17 cellular contexts compared by ENCODE assay signal in genomic region chr1:202018226-202018475, GRCh38. TPM values are rescaled to one million over a fixed set of nuclear protein-coding genes. Genes with fewer than 3 reads are reported as not detected.
DNase-seq lines count a peak whose midpoint lies in the region; ATAC-seq, FAIRE-seq and TF ChIP-seq lines count a peak whose summit lies in the region.
"Had no signal": no experiment of that assay in that cellular context is flagged by ENCODE, and none has a peak within 500 bp of the region (broad histone marks: within the 10 kb centered on the region; RNA-seq: fewer than 3 reads in every experiment).

No MANE protein-coding gene starts in this region.

- H3K27ac ChIP-seq in A549 (peak overlapping the region; percentile 93 to 94), Peyer's patch (peak overlapping the region in 3 of 4 donors; percentile 80 to 99 (median 96)), hepatocyte (peak overlapping the region; percentile 95), trophoblast cell (ENCODE audit: low read depth, low read length) (peak overlapping the region; percentile 63)
- H3K27ac ChIP-seq: psoas muscle had no signal

- H3K4me3 ChIP-seq in A549 (peak overlapping the region; percentile 23; the same call in 2 of the 3 replicates), Peyer's patch (peak overlapping the region in 2 of 4 donors; percentile 32 to 37), hepatocyte (no peak overlapping the region), trophoblast cell (ENCODE audit: low read depth, low read length) (no peak overlapping the region)
- H3K4me3 ChIP-seq: psoas muscle had no signal

- H3K36me3 ChIP-seq in Peyer's patch: peaks cover 0 to 27% (median 0%) of the 10 kb centered on the region in 3 donors
- no peaks in the 10 kb centered on the region for H3K36me3 ChIP-seq in hepatocyte (replicated peaks; ENCODE audit: insufficient read depth, low read depth)
- peaks cover 19 to 21% of the 10 kb centered on the region in 2 experiments for H3K36me3 ChIP-seq in trophoblast cell (ENCODE audit: control insufficient read depth in 1 of 2, insufficient read depth in 2 of 2, low read length in 2 of 2)

- WGBS in A549 (ENCODE audit: missing lambda C conversion rate): no CpG with 5 or more reads among the region's 10 CpGs
- 36% methylated on average over 10 of the region's 10 CpGs for WGBS in hepatocyte (ENCODE audit: low lambda C conversion rate, missing lambda C conversion rate)
- no CpG with 5 or more reads among the region's 10 CpGs for WGBS in trophoblast cell (ENCODE audit: extremely low coverage, insufficient coverage, insufficient read length)

- no peaks in the 10 kb centered on the region for H3K27me3 Mint-ChIP-seq in chondrocyte (ENCODE audit: low read depth)

- H3K79me1 ChIP-seq in trophoblast cell (ENCODE audit: low read length): peaks cover 11% of the 10 kb centered on the region

- H3K9ac ChIP-seq in trophoblast cell (ENCODE audit: low read length): no peak overlapping the region

- H3K79me2 ChIP-seq in hepatocyte (peaks cover 34% of the 10 kb centered on the region), trophoblast cell (ENCODE audit: control insufficient read depth, insufficient read depth, low read length, poor library complexity) (no peaks in the 10 kb centered on the region)

- H3K18ac ChIP-seq in trophoblast cell (ENCODE audit: low read length): peak overlapping the region; percentile 66

- no peak for TF ChIP-seq RAD21 in A549 (conservative IDR thresholded peaks at IDR 0.05 in 1 of 2, IDR thresholded peaks at IDR 0.05 in 1 of 2)

- DNase-seq in A549 (ENCODE audit: low read depth in 1 of 2, low spot score in 1 of 2) (no peak), Peyer's patch (no peak), hepatocyte (ENCODE audit: low spot score) (no peak), trophoblast cell (no peak), chondrocyte (ENCODE audit: low spot score) (no peak)
- DNase-seq: activated gamma-delta T cell treated with Interleukin-2 at 50 U/mL for 16 hours; CD4-positive, alpha-beta T cell; H9; KBM-7; psoas muscle; T-helper 1 cell had no signal

- POLR2A ChIA-PET in A549 (lab: Yijun Ruan, JAX): interaction anchor here (0.8 to 4.7 kb wide), 6 partner anchors 8 to 95 kb away, joined by 3 to 68 read pairs (median 7); partner anchors contain the start of gene ELF3

- peak; percentile 62 to 64; a peak in 5 of 6 replicates for ATAC-seq in A549
- ATAC-seq in GM21619 (IDR thresholded peaks at IDR 0.05; ENCODE audit: unreplicated experiment): no peak
- no peak for ATAC-seq in HG02798 (IDR thresholded peaks at IDR 0.05; ENCODE audit: poor library complexity, unreplicated experiment)
- ATAC-seq in HG02884 (IDR thresholded peaks at IDR 0.05; ENCODE audit: unreplicated experiment): no peak

- H2BK12ac ChIP-seq in trophoblast cell (ENCODE audit: low read length): peak overlapping the region; percentile 78

- no peaks in the 10 kb centered on the region for H3K36me3 Mint-ChIP-seq in chondrocyte (ENCODE audit: low read depth)

- H3K9me3 ChIP-seq in A549 (no peaks in the 10 kb centered on the region), Peyer's patch (no peaks in the 10 kb centered on the region), hepatocyte (ENCODE audit: low read depth) (no peaks in the 10 kb centered on the region), trophoblast cell (ENCODE audit: insufficient read depth, low read depth, low read length) (peaks cover 2% of the 10 kb centered on the region)
- H3K9me3 ChIP-seq: psoas muscle had no signal

- peak overlapping the region; percentile 65 for H2AK5ac ChIP-seq in trophoblast cell (ENCODE audit: low read length)

- no peak overlapping the region for H2BK5ac ChIP-seq in trophoblast cell (ENCODE audit: low read depth, low read length, poor library complexity)

- TF ChIP-seq CTCF in A549 (IDR thresholded peaks at IDR 0.05) (no peak), Peyer's patch (IDR thresholded peaks at IDR 0.05) (no peak), hepatocyte (IDR thresholded peaks at IDR 0.05; ENCODE audit: poor library complexity) (no peak), chondrocyte (IDR thresholded peaks at IDR 0.05) (no peak)

- no peak overlapping the region for H4K12ac ChIP-seq in trophoblast cell (ENCODE audit: low read depth, low read length)

- H3K4me3 Mint-ChIP-seq in chondrocyte (ENCODE audit: unreplicated experiment): no peak overlapping the region
- H3K4me3 Mint-ChIP-seq: CD4-positive, alpha-beta T cell; dendritic cell treated with granulocyte-macrophage colony-stimulating factor and Interleukin-4, amounts not matched to agents 40 ng/mL and 50 ng/mL, for 4 days; H9 had no signal

- H3K9me2 ChIP-seq in hepatocyte (replicated peaks; ENCODE audit: insufficient read depth): no peaks in the 10 kb centered on the region

- H3K4me1 Mint-ChIP-seq in chondrocyte (ENCODE audit: low read depth): peaks cover 6% of the 10 kb centered on the region

- CTCF ChIA-PET in A549 (lab: Yijun Ruan, JAX): interaction anchor here (1.0 to 46.8 kb wide), 6 partner anchors 9 to 107 kb away, joined by 3 to 1624 read pairs (median 12); partner anchors contain the start of genes ELF3 and GPR37L1

- TF ChIP-seq POLR2A in A549 (IDR thresholded peaks at IDR 0.05; ENCODE audit: low read length): no peak
- no peak for TF ChIP-seq POLR2A in Peyer's patch (IDR thresholded peaks at IDR 0.05)

- H2AFZ ChIP-seq in hepatocyte (no peak overlapping the region), trophoblast cell (ENCODE audit: insufficient read depth, low read length, poor library complexity) (peak overlapping the region; percentile 5)

- H3K27me3 ChIP-seq in Peyer's patch: no peaks in the 10 kb centered on the region
- H3K27me3 ChIP-seq in hepatocyte: no peaks in the 10 kb centered on the region
- H3K27me3 ChIP-seq in trophoblast cell (ENCODE audit: insufficient read depth, low read length): no peaks in the 10 kb centered on the region

- peak overlapping the region; percentile 11 for H3K14ac ChIP-seq in trophoblast cell (ENCODE audit: low read length)

- H4K91ac ChIP-seq in trophoblast cell (ENCODE audit: low read depth, low read length): peak overlapping the region; percentile 61

- H3K4me2 ChIP-seq in A549: peak overlapping the region; percentile 88
- H3K4me2 ChIP-seq in hepatocyte: peak overlapping the region; percentile 75
- H3K4me2 ChIP-seq in trophoblast cell (ENCODE audit: low read length): peak overlapping the region; percentile 40

- H4K20me1 ChIP-seq in hepatocyte (ENCODE audit: insufficient read depth, poor library complexity, severe bottlenecking): peaks cover 22% of the 10 kb centered on the region

- H3K9me3 Mint-ChIP-seq in chondrocyte (ENCODE audit: low read depth): no peaks in the 10 kb centered on the region
- H3K9me3 Mint-ChIP-seq: CD4-positive, alpha-beta T cell; dendritic cell treated with granulocyte-macrophage colony-stimulating factor and Interleukin-4, amounts not matched to agents 40 ng/mL and 50 ng/mL, for 4 days; H9 had no signal

- no peak overlapping the region for H3K27ac Mint-ChIP-seq in chondrocyte (ENCODE audit: unreplicated experiment)
- H3K27ac Mint-ChIP-seq: CD4-positive, alpha-beta T cell; dendritic cell treated with granulocyte-macrophage colony-stimulating factor and Interleukin-4, amounts not matched to agents 40 ng/mL and 50 ng/mL, for 4 days had no signal

- no peak overlapping the region for H3K23ac ChIP-seq in trophoblast cell (ENCODE audit: low read length)

- no peak for TF ChIP-seq EP300 in A549 (IDR thresholded peaks at IDR 0.05)

- peak overlapping the region; percentile 9 for H3K4ac ChIP-seq in trophoblast cell (ENCODE audit: low read depth, low read length)

- H2BK120ac ChIP-seq in trophoblast cell (ENCODE audit: insufficient read depth, low read length, poor library complexity): peak overlapping the region; percentile 23

- FAIRE-seq in A549 (lab: Jason Lieb, UNC): no peak
- FAIRE-seq: A204.1, astrocyte had no signal

- H3K4me1 ChIP-seq in A549 (peaks cover 88% of the 10 kb centered on the region), Peyer's patch (peaks cover 0 to 4% (median 0%) of the 10 kb centered on the region in 4 donors), hepatocyte (ENCODE audit: insufficient read depth) (peaks cover 61% of the 10 kb centered on the region), trophoblast cell (ENCODE audit: control insufficient read depth in 1 of 2, insufficient read depth in 2 of 2, low read length in 2 of 2) (peaks cover 21 to 25% of the 10 kb centered on the region in 2 experiments)
- H3K4me1 ChIP-seq: psoas muscle had no signal

- peak overlapping the region; percentile 64 for H4K8ac ChIP-seq in trophoblast cell (ENCODE audit: low read depth, low read length)

TF ChIP-seq in A549, 52 proteins besides CTCF, POLR2A, EP300 and RAD21:
- TF ChIP-seq POLR2AphosphoS2 (conservative IDR thresholded peaks at IDR 0.05; ENCODE audit: low read length): peak; percentile 92; the same call in 1 of the 2 replicates
- TF ChIP-seq EHF (CRISPR knock-in tag; IDR thresholded peaks at IDR 0.05): 0 out of 2 replicates have a peak, but pooled peaks have one; percentile 5
- no peak for TF ChIP-seq RNF2 (IDR thresholded peaks at IDR 0.05; ENCODE audit: borderline replicate concordance, low read depth)
TF ChIP-seq in A549: peak in this region for 2.

RNA-seq across cellular contexts. Expression of gene ELF3, which starts 7.8 kb away (rescaled TPM):
- 334 and 365 TPM in 2 replicates for polyA plus RNA-seq in A549 (2011; rRNA removed)
- polyA plus RNA-seq in A549 (2012; cell fraction: cytosol; rRNA removed): 197 and 257 TPM in 2 replicates
- polyA plus RNA-seq in A549 (2012; cell fraction: nucleus; rRNA removed): 1,053 and 1,132 TPM in 2 replicates
- 138 to 180 TPM (median 179 TPM) in 3 replicates for polyA plus RNA-seq in A549 (2017; fragmentation: RNase III; extraction: RNeasy Plus Mini Kit Qiagen cat#74134 plus additional on column Dnase treatment)
- 661 and 758 TPM in 2 replicates for polyA minus RNA-seq in A549 (2011; rRNA and poly(A)+ RNA removed)
- total RNA-seq in Peyer's patch: 100 to 1,000 TPM; 497 to 741 (median 654) TPM
- 336 and 367 TPM in 2 replicates for total RNA-seq in hepatocyte
- polyA plus RNA-seq in hepatocyte: 333 and 361 TPM in 2 replicates
- 35.9 and 38.6 TPM in 2 replicates for polyA plus RNA-seq in trophoblast cell (2013)
- 0.10 to 0.40 TPM (median 0.36 TPM) in 3 replicates for total RNA-seq in chondrocyte

RNA-seq across cellular contexts. Expression of gene RNPEP, which starts 35.7 kb away (rescaled TPM):
- polyA plus RNA-seq in A549 (2011; rRNA removed) (80.4 and 87.6 TPM in 2 replicates), A549 (2017; fragmentation: RNase III; extraction: RNeasy Plus Mini Kit Qiagen cat#74134 plus additional on column Dnase treatment) (61.3 to 71.1 TPM (median 69.8 TPM) in 3 replicates), hepatocyte (74.2 and 81.5 TPM in 2 replicates)
- polyA plus RNA-seq in A549 (2012; cell fraction: cytosol; rRNA removed): 54.1 and 67.0 TPM in 2 replicates
- polyA plus RNA-seq in A549 (2012; cell fraction: nucleus; rRNA removed): 87.5 and 112 TPM in 2 replicates
- polyA minus RNA-seq in A549 (2011; rRNA and poly(A)+ RNA removed): 52.5 and 53.4 TPM in 2 replicates
- total RNA-seq in Peyer's patch (100 to 1,000 TPM; 165 to 257 (median 204) TPM), hepatocyte (57.6 and 57.9 TPM in 2 replicates), chondrocyte (42.1 to 50.6 TPM (median 42.1 TPM) in 3 replicates)
- 43.6 and 45.1 TPM in 2 replicates for polyA plus RNA-seq in trophoblast cell (2013)

Comparison
In these comparisons a context has a peak if more than half of its experiments do, and no peak if none do; other contexts are left out.
1. ATAC-seq: peak in A549 (2 of 2); none in GM21619 (single experiment), HG02798 (single experiment) and HG02884 (single experiment).
2. RNA of gene ELF3, which starts 7.8 kb away (total RNA-seq): 497 to 741 TPM in Peyer's patch and 336 to 367 TPM in hepatocyte; 0.10 to 0.40 TPM in chondrocyte; every median in the first group is over 100 times any median in the second.
3. Peak in every context shown above with its lines, with median percentiles within 50 percentile points of each other: H3K27ac ChIP-seq and H3K4me2 ChIP-seq.